8 cellular contexts compared by ENCODE assay signal in genomic region chr4:40621592-40622512, GRCh38. TPM values are rescaled to one million over a fixed set of nuclear protein-coding genes. Genes with fewer than 3 reads are reported as not detected.
DNase-seq lines count a peak whose midpoint lies in the region; ATAC-seq and TF ChIP-seq lines count a peak whose summit lies in the region.

No MANE protein-coding gene starts in this region.

- DNase-seq in AG08396 (ENCODE audit: low spot score) (peak; percentile 80), NCI-H2107 treated with DMSO at 0.1 percent for 48 hours (lab: John Stamatoyannopoulos, UW; ENCODE audit: unreplicated experiment) (peak; percentile 58), adrenal gland (peak; percentile 86 to 96 (median 93)), kidney epithelial cell (ENCODE audit: low read depth) (peak; percentile 96), thyroid gland (peak; percentile 49 to 50), NCI-H446 treated with DMSO at 0.1 percent for 48 hours (lab: John Stamatoyannopoulos, UW) (no peak)

- H3K36me3 ChIP-seq in adrenal gland (replicated peaks in 1 of 2) (no peaks in the 10 kb centered on the region), kidney epithelial cell (ENCODE audit: control insufficient read depth, insufficient read depth, low read length) (no peaks in the 10 kb centered on the region), thyroid gland (no peaks in the 10 kb centered on the region)

- ATAC-seq in GM18508 (IDR thresholded peaks at IDR 0.05; ENCODE audit: insufficient read depth, unreplicated experiment): peak; percentile 41
- peak; percentile 63 for ATAC-seq in HG02938 (IDR thresholded peaks at IDR 0.05; ENCODE audit: unreplicated experiment)

- H3K4me1 ChIP-seq in adrenal gland (replicated peaks in 1 of 2): peaks cover 30 to 60% of the 10 kb centered on the region in 2 donors
- H3K4me1 ChIP-seq in thyroid gland: peaks cover 22% of the 10 kb centered on the region in 2 donors

- no peaks in the 10 kb centered on the region for H3K9me3 ChIP-seq in adrenal gland (replicated peaks in 1 of 3)
- H3K9me3 ChIP-seq in thyroid gland: no peaks in the 10 kb centered on the region

- WGBS in adrenal gland, 4 donors: 40 to 50% (median 48%) methylated on average over 13 of the region's 13 CpGs
- 67 to 77% methylated on average over 13 of the region's 13 CpGs for WGBS in thyroid gland, 2 donors

- H3K4me3 ChIP-seq in adrenal gland (peak overlapping the region in 1 of 4 donors; percentile 21), kidney epithelial cell (ENCODE audit: low read depth, low read length) (no peak overlapping the region), thyroid gland (replicated peaks in 1 of 3) (no peak overlapping the region)

- intact Hi-C loops in adrenal gland (cut with DNase I): no loop called here
- intact Hi-C loops in thyroid gland (cut with DNase I): loop anchor here (10.0 kb wide), 1 partner anchor 57 kb away; no protein-coding TSS in a partner anchor

- H3K27ac ChIP-seq in adrenal gland (peak overlapping the region; percentile 55 to 98 (median 81)), thyroid gland (peak overlapping the region in 2 of 3 donors; percentile 4 to 54)

- peak in 1 of 2 donors; percentile 40 for TF ChIP-seq POLR2A in adrenal gland (IDR thresholded peaks at IDR 0.05)
- TF ChIP-seq POLR2A in thyroid gland (IDR thresholded peaks at IDR 0.05): no peak

- no peaks in the 10 kb centered on the region for H3K27me3 ChIP-seq in adrenal gland
- H3K27me3 ChIP-seq in kidney epithelial cell (ENCODE audit: control insufficient read depth, insufficient read depth, low read length): no peaks in the 10 kb centered on the region
- H3K27me3 ChIP-seq in thyroid gland: no peaks in the 10 kb centered on the region

- no peak for TF ChIP-seq CTCF in adrenal gland (IDR thresholded peaks at IDR 0.05)
- TF ChIP-seq CTCF in kidney epithelial cell (IDR thresholded peaks at IDR 0.05; ENCODE audit: insufficient read depth, low read length, poor library complexity, severe bottlenecking): no peak
- no peak for TF ChIP-seq CTCF in thyroid gland (IDR thresholded peaks at IDR 0.05)

RNA-seq across cellular contexts. Expression of gene RBM47, which starts 7.8 kb away (rescaled TPM):
- 100 to 1,000 TPM; 143 to 370 (median 175) TPM for total RNA-seq in adrenal gland
- polyA plus RNA-seq in adrenal gland: 100 to 1,000 TPM in 1 of 3 donors, 10 to 100 TPM in 2; 25.7 to 117 (median 26.0) TPM
- 41.1 and 42.1 TPM in 2 replicates for total RNA-seq in kidney epithelial cell
- 100 to 1,000 TPM; 200 to 369 (median 323) TPM for total RNA-seq in thyroid gland
